8 cellular contexts compared by ENCODE assay signal in the genomic region with DNA sequence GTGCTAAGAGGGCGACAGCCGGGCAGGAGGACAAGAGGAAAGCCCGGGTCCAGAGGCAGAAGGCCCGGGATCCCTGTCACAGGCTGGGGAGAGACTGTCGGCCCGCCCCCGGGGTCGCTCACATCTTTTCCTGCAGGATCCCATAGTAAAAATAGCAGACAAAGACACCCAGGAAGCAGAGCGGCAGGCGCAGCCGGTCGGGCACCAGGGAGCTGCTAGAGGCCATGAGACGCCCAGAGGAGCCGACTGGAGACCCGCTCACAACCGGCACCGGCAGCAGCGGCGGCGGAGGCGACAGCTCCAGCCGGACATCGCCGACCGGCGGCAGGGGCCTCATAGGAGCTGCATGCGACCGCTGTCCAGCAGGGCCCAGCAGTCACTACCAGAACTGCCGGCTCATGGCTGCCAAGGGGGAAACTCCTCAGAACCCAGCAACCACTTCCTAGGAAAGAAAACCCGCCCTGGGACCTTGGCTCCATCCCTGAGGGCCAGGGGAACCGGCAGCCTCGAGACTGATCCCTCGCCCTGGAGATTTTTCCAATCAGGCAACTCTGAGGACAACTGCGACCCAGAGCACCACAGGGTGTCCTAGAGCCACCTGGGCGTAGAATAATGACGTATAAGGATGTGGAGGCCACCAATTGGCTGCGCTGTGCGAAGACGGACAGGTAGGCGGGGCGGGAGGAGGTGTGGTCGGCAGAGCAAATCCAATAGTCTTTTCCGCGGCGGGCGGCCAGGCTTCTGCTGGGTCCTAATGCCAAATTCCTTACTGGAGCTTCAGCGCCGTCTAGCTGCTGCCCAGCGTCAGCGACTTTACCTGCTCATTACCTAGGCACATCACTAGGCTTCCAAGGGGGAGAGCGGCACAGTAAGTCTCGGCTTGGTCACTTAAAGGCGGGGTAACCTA. TPM values are rescaled to one million over a fixed set of nuclear protein-coding genes. Genes with fewer than 3 reads are reported as not detected.
DNase-seq lines count a peak whose midpoint lies in the region; ATAC-seq, FAIRE-seq and TF ChIP-seq lines count a peak whose summit lies in the region.

TSS of gene SLC35B1 (minus strand) at position 357 of the 907 bp plus-strand sequence. CDS start at position 226, 131 bp downstream.

- ATAC-seq in GM18868 (IDR thresholded peaks at IDR 0.05; ENCODE audit: unreplicated experiment) (peak; percentile 88), HG03135 (IDR thresholded peaks at IDR 0.05; ENCODE audit: unreplicated experiment) (peak; percentile 85)

- H3K36me3 ChIP-seq in WERI-Rb-1 = peaks cover 46% of the 10 kb centered on the region
- peaks cover 11% of the 10 kb centered on the region for H3K36me3 ChIP-seq in bronchial epithelial cell (ENCODE audit: control insufficient read depth, insufficient read depth, low read length)

- H3K27me3 ChIP-seq in WERI-Rb-1 (ENCODE audit: insufficient read depth, low read depth, severe bottlenecking) (no peaks in the 10 kb centered on the region), bronchial epithelial cell (ENCODE audit: control insufficient read depth, insufficient read depth, low read length) (no peaks in the 10 kb centered on the region)

- TF ChIP-seq CTCF in AG04449 (IDR thresholded peaks at IDR 0.05; ENCODE audit: insufficient read depth, low read length, missing control alignments) (peak; percentile 89), WERI-Rb-1 (IDR thresholded peaks at IDR 0.05; ENCODE audit: low read depth, low read length) (peak; percentile 98), bronchial epithelial cell (IDR thresholded peaks at IDR 0.05; ENCODE audit: insufficient read depth, low read length, severe bottlenecking) (peak; percentile 96)

- CTCF ChIA-PET in AG04449 (lab: Yijun Ruan, JAX) = interaction anchor here (0.6 to 27.0 kb wide), 32 partner anchors 10 to 350 kb away, joined by 3 to 1118 read pairs (median 5); partner anchors contain the start of genes DLX3, FAM117A and NXPH3

- DNase-seq in AG04449 (ENCODE audit: low read depth, low spot score) (peak; percentile 93), NCI-H2196 treated with DMSO at 0.1 percent for 48 hours (lab: John Stamatoyannopoulos, UW; ENCODE audit: unreplicated experiment) (peak; percentile 99), WERI-Rb-1 (peak; percentile 100), bronchial epithelial cell (ENCODE audit: low read depth) (peak; percentile 98), iPS-NIHi11 (ENCODE audit: low spot score) (peak; percentile 99), smooth muscle cell of the brain vasculature (ENCODE audit: low read depth, low spot score) (peak; percentile 94)

- FAIRE-seq in bronchial epithelial cell (lab: Jason Lieb, UNC) = no peak

- H3K4me3 ChIP-seq in AG04449 (ENCODE audit: low read depth, low read length) (peak within 1 kb of the TSS; percentile 91), WERI-Rb-1 (ENCODE audit: low read depth, low read length) (peak within 1 kb of the TSS; percentile 70), bronchial epithelial cell (ENCODE audit: low read depth, low read length) (peak within 1 kb of the TSS; percentile 71)

- POLR2A ChIA-PET in AG04449 (lab: Yijun Ruan, JAX) = interaction anchor here (1.0 to 1.8 kb wide), 5 partner anchors 56 to 293 kb away, joined by 3 to 5 read pairs (median 4); partner anchors contain the start of gene PHB1

- no peaks in the 10 kb centered on the region for H3K9me3 ChIP-seq in WERI-Rb-1 (ENCODE audit: severe bottlenecking)

- H3K27ac ChIP-seq in WERI-Rb-1 = peak within 1 kb of the TSS; percentile 98

RNA-seq across cellular contexts. Expression of gene SLC35B1, which starts in this region (rescaled TPM):
- 79.2 and 91.1 TPM in 2 replicates for total RNA-seq in bronchial epithelial cell

Comparison
In these comparisons a context has a peak if more than half of its experiments do, and no peak if none do; other contexts are left out.
1. Peak in every context shown above with its lines: DNase-seq, ATAC-seq, H3K4me3 ChIP-seq and H3K27ac ChIP-seq.